12 cellular contexts compared by ENCODE assay signal in the genomic region with DNA sequence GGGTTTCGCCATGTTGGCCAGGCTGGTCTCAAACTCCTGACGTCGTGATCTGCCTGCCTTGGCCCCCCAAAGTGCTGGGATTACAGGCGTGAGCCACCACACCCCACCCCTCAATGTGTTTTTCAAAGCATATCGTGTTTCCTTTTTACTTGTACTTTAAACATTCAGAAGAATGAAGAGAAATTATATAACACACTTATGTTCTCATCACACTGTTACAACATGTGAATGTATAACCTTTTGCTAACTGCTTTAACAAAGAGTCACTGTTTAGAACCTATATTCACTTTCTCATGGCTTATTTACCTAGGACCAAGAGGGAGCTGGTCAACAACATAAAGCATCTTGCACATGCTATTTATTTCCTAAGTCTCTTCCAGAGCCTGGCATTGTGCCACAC.
"Had no signal": no experiment of that assay in that cellular context is flagged by ENCODE, and none has a peak within 500 bp of the region (broad histone marks: within the 10 kb centered on the region; RNA-seq: fewer than 3 reads in every experiment).

No MANE protein-coding gene starts in this region.

- H3K4me3 Mint-ChIP-seq: activated CD4-positive, alpha-beta memory T cell treated with anti-CD3 and anti-CD28 coated beads for 36 hours; activated naive CD8-positive, alpha-beta T cell treated with anti-CD3 and anti-CD28 coated beads, Interleukin-2, amount 50 U/mL, for 24 hours; activated T-cell treated with anti-CD3 and anti-CD28 coated beads, Interleukin-2, amount 50 U/mL, for 72 hours; nephron progenitor cell; stimulated activated naive CD8-positive, alpha-beta T cell treated with anti-CD3 and anti-CD28 coated beads, Interleukin-15, amount 100 ng/mL, for 72 hours had no signal

- H3K9me3 ChIP-seq: thoracic aorta, uterus had no signal

- DNase-seq: activated CD4-positive, CD25-positive, alpha-beta regulatory T cell treated with anti-CD3 and anti-CD28 coated beads, Interleukin-2, amount 50 U/mL, for 72 hours; activated naive CD4-positive, alpha-beta T cell; activated naive CD8-positive, alpha-beta T cell treated with anti-CD3 and anti-CD28 coated beads, Interleukin-2, amount 50 U/mL, for 24 hours; activated T-cell treated with anti-CD3 and anti-CD28 coated beads, Interleukin-2, amount 50 U/mL, for 72 hours; effector CD4-positive, alpha-beta T cell; mesendoderm; nephron progenitor cell; stimulated activated CD4-positive, alpha-beta T cell treated with anti-CD3 and anti-CD28 coated beads, Interleukin-4, amount 100 ng/mL, for 4 hours; stimulated activated naive CD8-positive, alpha-beta T cell treated with anti-CD3 and anti-CD28 coated beads, Interleukin-15, amount 100 ng/mL, for 72 hours; uterus had no signal

- H3K4me3 ChIP-seq: uterus had no signal

- H3K27me3 ChIP-seq: uterus had no signal

- H3K4me1 ChIP-seq: uterus had no signal

- H3K36me3 ChIP-seq: thoracic aorta, uterus had no signal

- H3K27me3 Mint-ChIP-seq: activated CD4-positive, alpha-beta memory T cell treated with anti-CD3 and anti-CD28 coated beads for 36 hours; activated naive CD8-positive, alpha-beta T cell treated with anti-CD3 and anti-CD28 coated beads, Interleukin-2, amount 50 U/mL, for 24 hours; stimulated activated naive CD8-positive, alpha-beta T cell treated with anti-CD3 and anti-CD28 coated beads, Interleukin-15, amount 100 ng/mL, for 72 hours had no signal

- H3K4me1 Mint-ChIP-seq: stimulated activated naive CD8-positive, alpha-beta T cell treated with anti-CD3 and anti-CD28 coated beads, Interleukin-15, amount 100 ng/mL, for 72 hours had no signal

- ATAC-seq: activated naive CD8-positive, alpha-beta T cell treated with anti-CD3 and anti-CD28 coated beads, Interleukin-2, amount 50 U/mL, for 24 hours had no signal

- H3K9me3 Mint-ChIP-seq: activated CD4-positive, alpha-beta memory T cell treated with anti-CD3 and anti-CD28 coated beads for 36 hours; activated naive CD8-positive, alpha-beta T cell treated with anti-CD3 and anti-CD28 coated beads, Interleukin-2, amount 50 U/mL, for 24 hours; activated T-cell treated with anti-CD3 and anti-CD28 coated beads, Interleukin-2, amount 50 U/mL, for 72 hours; nephron progenitor cell had no signal
